ENCODE assay signal across 15 cellular contexts in the genomic region with DNA sequence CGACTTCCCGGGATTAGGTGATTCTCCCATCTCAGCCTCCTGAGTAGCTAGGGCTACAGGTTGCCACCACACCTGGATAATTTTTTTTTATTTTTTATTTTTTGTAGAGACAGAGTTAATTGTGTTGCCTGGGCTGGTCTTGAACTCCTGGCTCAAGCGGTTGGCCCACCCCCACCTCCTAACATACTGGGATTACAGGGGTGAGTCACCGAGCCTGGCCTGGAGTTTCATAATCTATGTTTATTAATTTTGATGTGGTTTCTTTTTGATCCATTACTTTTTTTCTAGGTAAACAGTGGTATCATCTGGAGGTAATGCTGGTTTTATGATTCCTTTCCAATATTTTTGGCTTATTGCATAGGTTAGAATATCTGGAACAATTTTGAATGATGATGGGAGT. TPM values are rescaled to one million over a fixed set of nuclear protein-coding genes. Genes with fewer than 3 reads are reported as not detected.
DNase-seq lines count a peak whose midpoint lies in the region; ATAC-seq and TF ChIP-seq lines count a peak whose summit lies in the region.
"Had no signal": no experiment of that assay in that cellular context is flagged by ENCODE, and none has a peak within 500 bp of the region (broad histone marks: within the 10 kb centered on the region; RNA-seq: fewer than 3 reads in every experiment).

No MANE protein-coding gene starts in this region.

- H3K9me3 ChIP-seq in SK-N-MC (ENCODE audit: low read depth, low read length): no peaks in the 10 kb centered on the region
- H3K9me3 ChIP-seq: BE2C, Caco-2, HAP-1 had no signal

- DNase-seq in Daoy (ENCODE audit: low read depth) (peak; percentile 14), HCEC 1CT (peak; percentile 9), SK-N-MC (ENCODE audit: low read depth, low spot score) (no peak), fibroblast of villous mesenchyme (ENCODE audit: low read depth) (peak; percentile 13), GDM1 (lab: John Stamatoyannopoulos, UW) (no peak), HPDE6-E6E7 (ENCODE audit: extremely low spot score) (no peak), SKM-1 treated with dmso at 0.1 percent for 144 hours (lab: John Stamatoyannopoulos, UW; ENCODE audit: unreplicated experiment) (no peak)
- DNase-seq: ACHN; BE2C; C1 segment of cervical spinal cord; Caco-2; CD4-positive, alpha-beta T cell had no signal

- no peak overlapping the region; the same call in 1 of the 2 replicates for H3K4me3 ChIP-seq in SK-N-MC
- no peak overlapping the region for H3K4me3 ChIP-seq in fibroblast of villous mesenchyme (ENCODE audit: low read depth, low read length)
- H3K4me3 ChIP-seq: GM12878, HAP-1 had no signal

- no peak for TF ChIP-seq CTCF in fibroblast of villous mesenchyme (IDR thresholded peaks at IDR 0.05; ENCODE audit: insufficient read depth, low read depth, low read length)

- H3K27ac ChIP-seq in SK-N-MC: peak overlapping the region; percentile 97

- no peak for ATAC-seq in GM18498 (IDR thresholded peaks at IDR 0.05; ENCODE audit: unreplicated experiment)
- ATAC-seq: GM12878 had no signal

- H3K36me3 ChIP-seq in SK-N-MC (ENCODE audit: insufficient read depth, low read length): peaks cover 22% of the 10 kb centered on the region
- H3K36me3 ChIP-seq: BE2C, HAP-1 had no signal

- no peak overlapping the region for H3K9ac ChIP-seq in SK-N-MC (ENCODE audit: insufficient read length)

RNA-seq across cellular contexts. Expression of gene KIAA1958, which starts 54.2 kb away (rescaled TPM):
- 4.4 TPM in 2 replicates for total RNA-seq in Daoy (2014; rRNA removed; shearing (Covaris generic))
- total RNA-seq in fibroblast of villous mesenchyme: 1.3 and 1.7 TPM in 2 replicates

Comparison
In these comparisons a context has a peak if more than half of its experiments do, and no peak if none do; other contexts are left out.
1. DNase-seq: peak in Daoy (single experiment), HCEC 1CT (single experiment) and fibroblast of villous mesenchyme (single experiment); none in SK-N-MC (single experiment), GDM1 (single experiment), HPDE6-E6E7 (single experiment) and SKM-1 treated with dmso at 0.1 percent for 144 hours (single experiment).